In genomic region chr3:172711457-172711800, GRCh38 we compare ENCODE assay signal across 8 cellular contexts. TPM values are rescaled to one million over a fixed set of nuclear protein-coding genes. Genes with fewer than 3 reads are reported as not detected.
A peak's percentile ranks its signal among the peaks of the same experiment; 100 is the strongest.
DNase-seq lines count a peak whose midpoint lies in the region; ATAC-seq, FAIRE-seq and TF ChIP-seq lines count a peak whose summit lies in the region.

No MANE protein-coding gene starts in this region.

- H3K9me3 Mint-ChIP-seq in naive thymus-derived CD8-positive, alpha-beta T cell = no peaks in the 10 kb centered on the region

- no peaks in the 10 kb centered on the region for H3K27me3 Mint-ChIP-seq in naive thymus-derived CD8-positive, alpha-beta T cell

- no peak for TF ChIP-seq POLR2A in GM12892 (IDR thresholded peaks at IDR 0.05; ENCODE audit: low read depth, low read length)

- peaks cover 16 to 33% (median 26%) of the 10 kb centered on the region in 4 donors for H3K4me1 Mint-ChIP-seq in naive thymus-derived CD8-positive, alpha-beta T cell

- H3K9ac ChIP-seq in OCI-LY3 (ENCODE audit: low read length) = peak overlapping the region; percentile 77

- peaks cover 0 to 3% (median 0%) of the 10 kb centered on the region in 3 donors for H3K36me3 Mint-ChIP-seq in naive thymus-derived CD8-positive, alpha-beta T cell

- H3K79me2 ChIP-seq in OCI-LY3 (ENCODE audit: low read length) = no peaks in the 10 kb centered on the region

- CTCF ChIA-PET in AG04449 (lab: Yijun Ruan, JAX) = interaction anchor here (0.6 to 2.5 kb wide), 10 partner anchors 13 to 39 kb away, joined by 3 to 10 read pairs (median 4); partner anchors contain the start of gene ECT2

- peak overlapping the region; percentile 94 for H3K4me3 ChIP-seq in AG04449 (ENCODE audit: low read depth, low read length)
- H3K4me3 ChIP-seq in OCI-LY3 (ENCODE audit: low read length) = peak overlapping the region; percentile 96
- peak overlapping the region; percentile 91 for H3K4me3 ChIP-seq in coronary artery

- ATAC-seq in GM21367 (IDR thresholded peaks at IDR 0.05; ENCODE audit: unreplicated experiment) = peak; percentile 3
- ATAC-seq in naive thymus-derived CD8-positive, alpha-beta T cell = no peak

- H3K27ac Mint-ChIP-seq in naive thymus-derived CD8-positive, alpha-beta T cell = peak overlapping the region in 8 of 10 donors; percentile 79 to 96 (median 88)

- H3K36me3 ChIP-seq in OCI-LY3 (replicated peaks; ENCODE audit: low read depth, low read length) = no peaks in the 10 kb centered on the region

- peak overlapping the region; percentile 99 for H2AFZ ChIP-seq in OCI-LY3 (ENCODE audit: low read depth, low read length)

- peaks cover 11% of the 10 kb centered on the region for H3K4me1 ChIP-seq in OCI-LY3 (ENCODE audit: low read length)

- H3K27ac ChIP-seq in OCI-LY3 (ENCODE audit: low read length) (no peak overlapping the region), coronary artery (peak overlapping the region; percentile 80 to 96)

- POLR2A ChIA-PET in AG04449 (lab: Yijun Ruan, JAX) = interaction anchor here (2.3 kb wide), 1 partner anchor 38 kb away, joined by 14 read pairs; the partner anchor contains the start of gene ECT2
- POLR2A ChIA-PET in naive thymus-derived CD8-positive, alpha-beta T cell (lab: Charles Lee) = interaction anchor here (1.2 to 1.5 kb wide), 2 partner anchors 11 to 39 kb away, joined by 3 to 9 read pairs; partner anchors contain the start of gene ECT2

- H4K20me1 ChIP-seq in OCI-LY3 (ENCODE audit: insufficient read depth, low read length) = no peaks in the 10 kb centered on the region

- TF ChIP-seq CTCF in AG04449 (IDR thresholded peaks at IDR 0.05; ENCODE audit: insufficient read depth, low read length, missing control alignments) (no peak), OCI-LY3 (IDR thresholded peaks at IDR 0.05; ENCODE audit: low read depth, low read length) (no peak), coronary artery (IDR thresholded peaks at IDR 0.05) (no peak), GM20000 (IDR thresholded peaks at IDR 0.05; ENCODE audit: extremely low read depth, missing control alignments) (no peak)

- peak overlapping the region; percentile 92 to 99 (median 96) for H3K4me3 Mint-ChIP-seq in naive thymus-derived CD8-positive, alpha-beta T cell

- no peaks in the 10 kb centered on the region for H3K9me3 ChIP-seq in OCI-LY3 (ENCODE audit: insufficient read depth, low read length)

- H3K27me3 ChIP-seq in OCI-LY3 (ENCODE audit: low read depth, low read length) = peaks cover 2% of the 10 kb centered on the region; the same call in 1 of the 2 replicates

- peak overlapping the region; percentile 88 for H3K4me2 ChIP-seq in OCI-LY3 (ENCODE audit: low read length)

- FAIRE-seq in GM12892 (lab: Jason Lieb, UNC) = no peak

- DNase-seq in AG04449 (ENCODE audit: low read depth, low spot score) (no peak), coronary artery (ENCODE audit: low spot score) (no peak), NCI-H128 (lab: John Stamatoyannopoulos, UW; ENCODE audit: unreplicated experiment) (no peak), GM12892 (ENCODE audit: insufficient read length) (no peak), GM20000 (ENCODE audit: low spot score) (no peak)
- no peak for DNase-seq in naive thymus-derived CD8-positive, alpha-beta T cell

RNA-seq across cellular contexts. Expression of gene NCEH1, which starts 0.6 kb away (rescaled TPM):
- 1 to 10 TPM; 4.1 to 5.9 TPM for total RNA-seq in naive thymus-derived CD8-positive, alpha-beta T cell
- 1 to 10 TPM; 1.9 to 3.4 (median 2.6) TPM for polyA plus RNA-seq in naive thymus-derived CD8-positive, alpha-beta T cell
- polyA plus RNA-seq in GM12892 (2012; ENCODE audit: missing spikeins) = 2.4 TPM

RNA-seq across cellular contexts. Expression of gene ECT2, which starts 39.1 kb away (rescaled TPM):
- 1 to 10 TPM; 1.8 TPM for total RNA-seq in naive thymus-derived CD8-positive, alpha-beta T cell
- 1 to 10 TPM; 1.1 to 2.2 (median 1.9) TPM for polyA plus RNA-seq in naive thymus-derived CD8-positive, alpha-beta T cell
- polyA plus RNA-seq in GM12892 (2012; ENCODE audit: missing spikeins) = 14.7 TPM
